Comparison of ENCODE assay signal across 14 cellular contexts in genomic region chr1:17141441-17142197, GRCh38. TPM values are rescaled to one million over a fixed set of nuclear protein-coding genes. Genes with fewer than 3 reads are reported as not detected.
DNase-seq lines count a peak whose midpoint lies in the region; ATAC-seq and TF ChIP-seq lines count a peak whose summit lies in the region.
"Had no signal": no experiment of that assay in that cellular context is flagged by ENCODE, and none has a peak within 500 bp of the region (broad histone marks: within the 10 kb centered on the region; RNA-seq: fewer than 3 reads in every experiment).

No MANE protein-coding gene starts in this region.

- H3K36me3 ChIP-seq in gastroesophageal sphincter, result no peaks in the 10 kb centered on the region
- H3K36me3 ChIP-seq: SJSA1 had no signal

- peak; percentile 68 for ATAC-seq in GM21390 (IDR thresholded peaks at IDR 0.05; ENCODE audit: unreplicated experiment)
- ATAC-seq in HG03565 (IDR thresholded peaks at IDR 0.05; ENCODE audit: unreplicated experiment), result peak; percentile 47
- ATAC-seq in gastroesophageal sphincter, result peak; percentile 22
- ATAC-seq in left lobe of liver, result no peak
- no peak for ATAC-seq in WTC11
- ATAC-seq: activated T-cell treated with anti-CD3 and anti-CD28 coated beads, Interleukin-2, amount 50 U/mL, for 4 hours had no signal

- CTCF ChIA-PET in WTC11 (lab: Charles Lee), result interaction anchor here (0.5 to 1.2 kb wide), 3 partner anchors 14 to 170 kb away, joined by 3 to 4 read pairs (median 3); no protein-coding TSS in a partner anchor

- no peaks in the 10 kb centered on the region for H3K9me3 ChIP-seq in gastroesophageal sphincter
- H3K9me3 ChIP-seq: SJSA1 had no signal

- DNase-seq in GM12865 (ENCODE audit: low read depth) (peak; percentile 80), left lobe of liver (ENCODE audit: low spot score) (no peak), NCI-H1417 treated with DMSO at 0.1 percent for 48 hours (lab: John Stamatoyannopoulos, UW) (no peak), NCI-H69 (lab: John Stamatoyannopoulos, UW) (no peak), WTC11 (ENCODE audit: low spot score) (no peak)
- DNase-seq: activated CD4-positive, CD25-positive, alpha-beta regulatory T cell; activated T-cell treated with anti-CD3 and anti-CD28 coated beads, Interleukin-2, amount 50 U/mL, for 4 hours; NCI-H1048; NCI-H524 treated with DMSO at 0.1 percent for 48 hours; small intestine had no signal

- TF ChIP-seq CTCF in GM12865 (IDR thresholded peaks at IDR 0.05; ENCODE audit: insufficient read depth, low read depth, low read length, missing control alignments) (no peak), gastroesophageal sphincter (IDR thresholded peaks at IDR 0.05) (no peak), WTC11 (IDR thresholded peaks at IDR 0.05) (no peak)

- H3K36me3 Mint-ChIP-seq in WTC11, result no peaks in the 10 kb centered on the region

- H3K4me1 ChIP-seq in gastroesophageal sphincter, result no peaks in the 10 kb centered on the region
- H3K4me1 ChIP-seq: SJSA1 had no signal

- H3K27me3 Mint-ChIP-seq in WTC11 (ENCODE audit: low read depth), result no peaks in the 10 kb centered on the region; the same call in 1 of the 2 replicates

- H3K4me3 ChIP-seq in GM12865 (ENCODE audit: low read depth, low read length), result peak overlapping the region; percentile 15
- no peak overlapping the region for H3K4me3 ChIP-seq in gastroesophageal sphincter
- H3K4me3 ChIP-seq: SJSA1 had no signal

- peaks cover 64% of the 10 kb centered on the region for H3K27me3 ChIP-seq in gastroesophageal sphincter
- H3K27me3 ChIP-seq: SJSA1 had no signal

- no peak for TF ChIP-seq EP300 in gastroesophageal sphincter (IDR thresholded peaks at IDR 0.05)

- 80 to 83% methylated on average over 7 to 9 of the region's 10 CpGs for WGBS in gastroesophageal sphincter (ENCODE audit: low coverage in 1 of 2), 2 donors

- no peaks in the 10 kb centered on the region for H3K9me3 Mint-ChIP-seq in WTC11
- H3K9me3 Mint-ChIP-seq: activated T-cell treated with anti-CD3 and anti-CD28 coated beads, Interleukin-2, amount 50 U/mL, for 4 hours had no signal

- POLR2A ChIA-PET in WTC11 (lab: Charles Lee), result no interaction called here

- H3K4me3 Mint-ChIP-seq in WTC11, result no peak overlapping the region
- H3K4me3 Mint-ChIP-seq: activated T-cell treated with anti-CD3 and anti-CD28 coated beads, Interleukin-2, amount 50 U/mL, for 4 hours had no signal

- no peak for TF ChIP-seq POLR2A in gastroesophageal sphincter (IDR thresholded peaks at IDR 0.05)

- H3K4me1 Mint-ChIP-seq in WTC11, result peaks cover 10% of the 10 kb centered on the region

- no peak overlapping the region for H3K27ac ChIP-seq in gastroesophageal sphincter
- H3K27ac ChIP-seq: SJSA1 had no signal

- H3K27ac Mint-ChIP-seq in WTC11, result no peak overlapping the region

TF ChIP-seq in WTC11, 78 proteins besides CTCF, POLR2A, EP300 and RAD21:
- TF ChIP-seq RELA (CRISPR knock-in tag; IDR thresholded peaks at IDR 0.05; ENCODE audit: borderline replicate concordance) (no peak), JUN (CRISPR knock-in tag; IDR thresholded peaks at IDR 0.05) (no peak), ZNF232 (CRISPR knock-in tag; IDR thresholded peaks at IDR 0.05) (no peak), NFE2L1 (CRISPR knock-in tag; IDR thresholded peaks at IDR 0.05) (no peak), FOXK1 (CRISPR knock-in tag; IDR thresholded peaks at IDR 0.05) (no peak), NFYB (CRISPR knock-in tag; conservative IDR thresholded peaks at IDR 0.05; ENCODE audit: low read depth) (no peak)

RNA-seq across cellular contexts. Expression of gene PADI2, which starts 22.4 kb away (rescaled TPM):
- total RNA-seq in gastroesophageal sphincter (1 to 10 TPM in 1 of 4 donors, under 1 TPM in 3; 0.12 to 1.9 (median 0.58) TPM), left lobe of liver (0.40 TPM), WTC11 (2021) (3.8 to 5.1 TPM (median 4.4 TPM) in 3 replicates)
- total RNA-seq: SJSA1 had no signal

Comparison
In these comparisons a context has a peak if more than half of its experiments do, and no peak if none do; other contexts are left out.
1. ATAC-seq: peak in GM21390 (single experiment), HG03565 (single experiment) and gastroesophageal sphincter (single experiment); none in left lobe of liver (single experiment) and WTC11 (single experiment).